23 cellular contexts compared by ENCODE assay signal in the genomic region with DNA sequence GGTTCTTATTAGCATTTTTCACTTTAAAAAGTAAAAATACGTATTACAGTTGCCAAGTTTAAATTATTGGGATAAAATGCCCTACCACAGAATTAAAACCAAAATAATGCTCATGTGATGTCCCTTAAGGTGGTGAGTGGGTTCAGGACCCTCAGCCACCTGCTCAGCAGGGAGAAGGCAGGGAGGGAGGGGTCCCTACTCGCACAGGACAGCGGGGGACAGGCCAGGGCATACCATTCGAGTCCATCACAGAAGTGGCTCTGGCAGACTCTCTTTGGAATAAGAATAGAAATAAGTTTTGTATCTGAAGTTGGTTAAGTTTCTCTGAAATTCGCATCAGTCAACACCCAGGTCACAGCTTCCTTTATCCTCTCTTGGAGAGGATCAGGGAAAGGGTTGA. TPM values are rescaled to one million over a fixed set of nuclear protein-coding genes. Genes with fewer than 3 reads are reported as not detected.
DNase-seq lines count a peak whose midpoint lies in the region; ATAC-seq and TF ChIP-seq lines count a peak whose summit lies in the region.
"Had no signal": no experiment of that assay in that cellular context is flagged by ENCODE, and none has a peak within 500 bp of the region (broad histone marks: within the 10 kb centered on the region; RNA-seq: fewer than 3 reads in every experiment).

No MANE protein-coding gene starts in this region.

- TF ChIP-seq CTCF in activated B cell treated with CpG ODN at 0.5 μM for 24 hours (IDR thresholded peaks at IDR 0.05) (no peak), nephron progenitor cell (IDR thresholded peaks at IDR 0.05) (no peak)

- no peaks in the 10 kb centered on the region for H3K9me3 Mint-ChIP-seq in activated naive CD4-positive, alpha-beta T cell treated with anti-CD3 and anti-CD28 coated beads, Interleukin-2, amount 50 U/mL, for 24 hours
- H3K9me3 Mint-ChIP-seq in activated B cell treated with CpG ODN at 0.5 μM for 24 hours (no peaks in the 10 kb centered on the region), nephron progenitor cell (peaks cover 12% of the 10 kb centered on the region)
- H3K9me3 Mint-ChIP-seq: activated CD8-positive, alpha-beta T cell treated with anti-CD3 and anti-CD28 coated beads for 36 hours; CD8-positive, alpha-beta T cell had no signal

- H3K27ac Mint-ChIP-seq in activated naive CD4-positive, alpha-beta T cell treated with anti-CD3 and anti-CD28 coated beads, Interleukin-2, amount 50 U/mL, for 24 hours: peak overlapping the region; percentile 23
- H3K27ac Mint-ChIP-seq in activated B cell treated with CpG ODN at 0.5 μM for 24 hours (no peak overlapping the region), nephron progenitor cell (peak overlapping the region; percentile 91)

- ATAC-seq in activated B cell treated with CpG ODN at 0.5 μM for 24 hours (ENCODE audit: low read depth): no peak
- ATAC-seq: activated CD8-positive, alpha-beta T cell treated with anti-CD3 and anti-CD28 coated beads for 36 hours; CD8-positive, alpha-beta T cell; gastroesophageal sphincter; stimulated activated naive CD8-positive, alpha-beta T cell treated with anti-CD3 and anti-CD28 coated beads, Interleukin-15, Interleukin-2, amounts not matched to agents 100 U/mL and 50 U/mL, for 24 hours had no signal

- H3K4me1 Mint-ChIP-seq in activated naive CD4-positive, alpha-beta T cell treated with anti-CD3 and anti-CD28 coated beads, Interleukin-2, amount 50 U/mL, for 24 hours: peaks cover 29% of the 10 kb centered on the region
- H3K4me1 Mint-ChIP-seq in activated B cell treated with CpG ODN at 0.5 μM for 24 hours (peaks cover 44% of the 10 kb centered on the region), nephron progenitor cell (peaks cover 34% of the 10 kb centered on the region)

- H3K36me3 Mint-ChIP-seq in activated naive CD4-positive, alpha-beta T cell treated with anti-CD3 and anti-CD28 coated beads, Interleukin-2, amount 50 U/mL, for 24 hours: peaks cover 9% of the 10 kb centered on the region
- H3K36me3 Mint-ChIP-seq in activated B cell treated with CpG ODN at 0.5 μM for 24 hours (ENCODE audit: low read depth) (peaks cover 94% of the 10 kb centered on the region), nephron progenitor cell (ENCODE audit: low read depth) (peaks cover 67% of the 10 kb centered on the region)

- POLR2A ChIA-PET in activated B cell treated with CpG ODN at 0.5 μM for 24 hours (lab: Charles Lee): interaction anchor here (1.6 kb wide), 1 partner anchor 10 kb away, joined by 5 read pairs; no protein-coding TSS in a partner anchor

- CTCF ChIA-PET in activated B cell treated with CpG ODN at 0.5 μM for 24 hours (lab: Charles Lee): no interaction called here

- DNase-seq in activated naive CD4-positive, alpha-beta T cell treated with anti-CD3 and anti-CD28 coated beads, Interleukin-2, amount 50 U/mL, for 16 hours: no peak
- DNase-seq in activated B cell treated with CpG ODN at 0.5 μM for 24 hours (peak; percentile 0), nephron progenitor cell (no peak), NOMO-1 (lab: John Stamatoyannopoulos, UW; ENCODE audit: unreplicated experiment in 2 of 2) (no peak), NCI-H1105 (lab: John Stamatoyannopoulos, UW) (no peak)
- DNase-seq in activated CD4-positive, alpha-beta T cell treated with anti-CD3 and anti-CD28 coated beads for 48 hours: no peak
- DNase-seq: ACHN; activated CD8-positive, alpha-beta T cell treated with anti-CD3 and anti-CD28 coated beads for 36 hours; activated gamma-delta T cell treated with Interleukin-2 at 50 U/mL for 16 hours; anterior cingulate cortex; CD8-positive, alpha-beta T cell; colonic mucosa; effector CD4-positive, alpha-beta T cell; MM.1S; NCI-H1417 treated with DMSO at 0.1 percent for 48 hours; NCI-H526; retina; SK-N-SH; stimulated activated naive CD8-positive, alpha-beta T cell treated with anti-CD3 and anti-CD28 coated beads, Interleukin-15, Interleukin-2, amounts not matched to agents 100 U/mL and 50 U/mL, for 24 hours; testis had no signal

- no peaks in the 10 kb centered on the region for H3K27me3 Mint-ChIP-seq in activated naive CD4-positive, alpha-beta T cell treated with anti-CD3 and anti-CD28 coated beads, Interleukin-2, amount 50 U/mL, for 24 hours
- H3K27me3 Mint-ChIP-seq in activated B cell treated with CpG ODN at 0.5 μM for 24 hours: no peaks in the 10 kb centered on the region
- H3K27me3 Mint-ChIP-seq in nephron progenitor cell (ENCODE audit: low read depth, poor library complexity): no peaks in the 10 kb centered on the region
- H3K27me3 Mint-ChIP-seq: activated CD8-positive, alpha-beta T cell treated with anti-CD3 and anti-CD28 coated beads for 36 hours; B cell had no signal

- H3K4me3 Mint-ChIP-seq in activated naive CD4-positive, alpha-beta T cell treated with anti-CD3 and anti-CD28 coated beads, Interleukin-2, amount 50 U/mL, for 24 hours: no peak overlapping the region
- no peak overlapping the region for H3K4me3 Mint-ChIP-seq in activated B cell treated with CpG ODN at 0.5 μM for 24 hours
- H3K4me3 Mint-ChIP-seq in nephron progenitor cell: no peak overlapping the region
- H3K4me3 Mint-ChIP-seq: activated CD8-positive, alpha-beta T cell treated with anti-CD3 and anti-CD28 coated beads for 36 hours; B cell; CD8-positive, alpha-beta T cell had no signal

- intact Hi-C loops in activated B cell treated with CpG ODN at 0.5 μM for 24 hours (cut with micrococcal nuclease): no loop called here

RNA-seq across cellular contexts. Expression of gene NOP14, which starts 37.7 kb away (rescaled TPM):
- total RNA-seq in activated B cell treated with CpG ODN at 0.5 μM for 24 hours: 56.3 and 57.3 TPM in 2 replicates

RNA-seq across cellular contexts. Expression of gene GRK4, which starts 37.9 kb away (rescaled TPM):
- 1.4 and 2.1 TPM in 2 replicates for total RNA-seq in activated B cell treated with CpG ODN at 0.5 μM for 24 hours
